Comparison of ENCODE assay signal across 1 cellular context in genomic region chr17:61307905-61308886, GRCh38.
TF ChIP-seq lines count a peak whose summit lies in the region.

No MANE protein-coding gene starts in this region.

TF ChIP-seq in SK-N-SH, 30 proteins besides CTCF, POLR2A, EP300 and RAD21 (continued from another document):
- TF ChIP-seq, protein P1, sequence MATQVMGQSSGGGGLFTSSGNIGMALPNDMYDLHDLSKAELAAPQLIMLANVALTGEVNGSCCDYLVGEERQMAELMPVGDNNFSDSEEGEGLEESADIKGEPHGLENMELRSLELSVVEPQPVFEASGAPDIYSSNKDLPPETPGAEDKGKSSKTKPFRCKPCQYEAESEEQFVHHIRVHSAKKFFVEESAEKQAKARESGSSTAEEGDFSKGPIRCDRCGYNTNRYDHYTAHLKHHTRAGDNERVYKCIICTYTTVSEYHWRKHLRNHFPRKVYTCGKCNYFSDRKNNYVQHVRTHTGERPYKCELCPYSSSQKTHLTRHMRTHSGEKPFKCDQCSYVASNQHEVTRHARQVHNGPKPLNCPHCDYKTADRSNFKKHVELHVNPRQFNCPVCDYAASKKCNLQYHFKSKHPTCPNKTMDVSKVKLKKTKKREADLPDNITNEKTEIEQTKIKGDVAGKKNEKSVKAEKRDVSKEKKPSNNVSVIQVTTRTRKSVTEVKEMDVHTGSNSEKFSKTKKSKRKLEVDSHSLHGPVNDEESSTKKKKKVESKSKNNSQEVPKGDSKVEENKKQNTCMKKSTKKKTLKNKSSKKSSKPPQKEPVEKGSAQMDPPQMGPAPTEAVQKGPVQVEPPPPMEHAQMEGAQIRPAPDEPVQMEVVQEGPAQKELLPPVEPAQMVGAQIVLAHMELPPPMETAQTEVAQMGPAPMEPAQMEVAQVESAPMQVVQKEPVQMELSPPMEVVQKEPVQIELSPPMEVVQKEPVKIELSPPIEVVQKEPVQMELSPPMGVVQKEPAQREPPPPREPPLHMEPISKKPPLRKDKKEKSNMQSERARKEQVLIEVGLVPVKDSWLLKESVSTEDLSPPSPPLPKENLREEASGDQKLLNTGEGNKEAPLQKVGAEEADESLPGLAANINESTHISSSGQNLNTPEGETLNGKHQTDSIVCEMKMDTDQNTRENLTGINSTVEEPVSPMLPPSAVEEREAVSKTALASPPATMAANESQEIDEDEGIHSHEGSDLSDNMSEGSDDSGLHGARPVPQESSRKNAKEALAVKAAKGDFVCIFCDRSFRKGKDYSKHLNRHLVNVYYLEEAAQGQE (IDR thresholded peaks at IDR 0.05; ENCODE audit: low read depth, low read length) = peak; percentile 71; the same call in 1 of the 2 replicates
- TF ChIP-seq TCF12 (IDR thresholded peaks at IDR 0.05) = peak; percentile 97
- TF ChIP-seq IRF3 (IDR thresholded peaks at IDR 0.05; ENCODE audit: low read depth, low read length) = no peak
- peak; percentile 88 for TF ChIP-seq TEAD4 (IDR thresholded peaks at IDR 0.05; ENCODE audit: borderline replicate concordance, insufficient read depth)
- peak; percentile 96 for TF ChIP-seq MEF2A (IDR thresholded peaks at IDR 0.05; ENCODE audit: borderline replicate concordance, low read depth)
- no peak for TF ChIP-seq RCOR1 (IDR thresholded peaks at IDR 0.05; ENCODE audit: low read length)
- TF ChIP-seq TAF1 (IDR thresholded peaks at IDR 0.05; ENCODE audit: borderline replicate concordance, low read depth, low read length) = no peak
- peak; percentile 95 for TF ChIP-seq NFIC (IDR thresholded peaks at IDR 0.05; ENCODE audit: borderline replicate concordance)
- TF ChIP-seq FOSL2 (IDR thresholded peaks at IDR 0.05; ENCODE audit: borderline replicate concordance, low read depth) = peak; percentile 98
- TF ChIP-seq POLR2AphosphoS5 (IDR thresholded peaks at IDR 0.05; ENCODE audit: low read depth, low read length) = peak; percentile 84
